ENCODE assay signal across 9 cellular contexts in genomic region chr1:44696789-44697188, GRCh38. TPM values are rescaled to one million over a fixed set of nuclear protein-coding genes. Genes with fewer than 3 reads are reported as not detected.
DNase-seq lines count a peak whose midpoint lies in the region; ATAC-seq and TF ChIP-seq lines count a peak whose summit lies in the region.
"Had no signal": no experiment of that assay in that cellular context is flagged by ENCODE, and none has a peak within 500 bp of the region (broad histone marks: within the 10 kb centered on the region; RNA-seq: fewer than 3 reads in every experiment).

No MANE protein-coding gene starts in this region.

- intact Hi-C loops in sciatic nerve (cut with DNase I) = no loop called here

- no peak overlapping the region for H3K27ac Mint-ChIP-seq in type B pancreatic cell

- H3K27me3 Mint-ChIP-seq in type B pancreatic cell = peaks cover 3% of the 10 kb centered on the region

- H3K4me3 Mint-ChIP-seq in type B pancreatic cell = no peak overlapping the region

- peak; percentile 61 for DNase-seq in NOMO-1 treated with dmso at 0.1 percent for 144 hours (lab: John Stamatoyannopoulos, UW; ENCODE audit: unreplicated experiment)
- peak; percentile 24 for DNase-seq in activated gamma-delta T cell treated with anti-CD3 and anti-CD28 coated beads, Interleukin-2, amount 50 U/mL, for 16 hours (ENCODE audit: low read depth)
- DNase-seq in sciatic nerve (ENCODE audit: low spot score) = peak; percentile 49
- DNase-seq in type B pancreatic cell (ENCODE audit: extremely low spot score, unreplicated experiment) = no peak
- no peak for DNase-seq in T1000 (lab: John Stamatoyannopoulos, UW)

- H3K36me3 Mint-ChIP-seq in type B pancreatic cell = peaks cover 3% of the 10 kb centered on the region

- ATAC-seq in sciatic nerve (peak; percentile 59), HG02870 (IDR thresholded peaks at IDR 0.05; ENCODE audit: unreplicated experiment) (no peak), GM21825 (IDR thresholded peaks at IDR 0.05; ENCODE audit: unreplicated experiment) (no peak)

- TF ChIP-seq CTCF in type B pancreatic cell (conservative IDR thresholded peaks at IDR 0.05) = no peak

- peak; percentile 29 for TF ChIP-seq POLR2A in GM19193 (IDR thresholded peaks at IDR 0.05; ENCODE audit: extremely low read depth, insufficient read depth, insufficient read length)

- no peaks in the 10 kb centered on the region for H3K9me3 Mint-ChIP-seq in type B pancreatic cell

- peaks cover 6% of the 10 kb centered on the region for H3K4me1 Mint-ChIP-seq in type B pancreatic cell (ENCODE audit: unreplicated experiment)

RNA-seq across cellular contexts. Expression of gene ARMH1, which starts 22.3 kb away (rescaled TPM):
- total RNA-seq in sciatic nerve (3.9 TPM), type B pancreatic cell (ENCODE audit: low replicate concordance) (5.5 and 11.6 TPM in 2 replicates)
- total RNA-seq: pulmonary artery endothelial cell had no signal

RNA-seq across cellular contexts. Expression of gene TMEM53, which starts 22.5 kb away (rescaled TPM):
- total RNA-seq in sciatic nerve = 12.5 TPM
- 6.6 and 9.1 TPM in 2 replicates for total RNA-seq in type B pancreatic cell (ENCODE audit: low replicate concordance)

RNA-seq across cellular contexts. Expression of gene RNU5D-1, which starts 34.2 kb away (rescaled TPM):
- not detected for total RNA-seq in sciatic nerve
- not detected in 2 replicates for total RNA-seq in type B pancreatic cell (ENCODE audit: low replicate concordance)
- total RNA-seq: pulmonary artery endothelial cell had no signal

RNA-seq across cellular contexts. Expression of gene KIF2C, which starts 42.8 kb away (rescaled TPM):
- total RNA-seq in sciatic nerve (1.2 TPM), type B pancreatic cell (ENCODE audit: low replicate concordance) (17.4 and 56.5 TPM in 2 replicates)

Comparison
In these comparisons a context has a peak if more than half of its experiments do, and no peak if none do; other contexts are left out.
1. DNase-seq: peak in NOMO-1 treated with dmso at 0.1 percent for 144 hours (single experiment), activated gamma-delta T cell treated with anti-CD3 and anti-CD28 coated beads, Interleukin-2, amount 50 U/mL, for 16 hours (single experiment) and sciatic nerve (single experiment); none in type B pancreatic cell (single experiment) and T1000 (single experiment).